ENCODE assay signal across 1 cellular context in genomic region chr20:62374431-62375152, GRCh38.
TF ChIP-seq lines count a peak whose summit lies in the region.

No MANE protein-coding gene starts in this region.

TF ChIP-seq in HepG2, 621 proteins besides CTCF, POLR2A, EP300 and RAD21 (continued from another document):
- TF ChIP-seq ZBTB4 (CRISPR knock-in tag; IDR thresholded peaks at IDR 0.05; ENCODE audit: borderline replicate concordance) (peak; percentile 21; the same call in 1 of the 2 replicates), ZNF552 (CRISPR knock-in tag; IDR thresholded peaks at IDR 0.05; ENCODE audit: borderline replicate concordance) (0 out of 2 replicates have a peak, but pooled peaks have one; percentile 16), ZBTB25 (CRISPR knock-in tag; IDR thresholded peaks at IDR 0.05) (0 out of 2 replicates have a peak, but pooled peaks have one; percentile 26), ZNF619 (CRISPR knock-in tag; IDR thresholded peaks at IDR 0.05) (no peak), ZIK1 (CRISPR knock-in tag; IDR thresholded peaks at IDR 0.05; ENCODE audit: borderline replicate concordance, low read depth) (no peak), ZNF761 (CRISPR knock-in tag; conservative IDR thresholded peaks at IDR 0.05) (no peak), TARDBP (CRISPR knock-in tag; IDR thresholded peaks at IDR 0.05) (no peak), FOXP4 (CRISPR knock-in tag; IDR thresholded peaks at IDR 0.05) (0 out of 2 replicates have a peak, but pooled peaks have one; percentile 16), HIVEP1 (CRISPR knock-in tag; IDR thresholded peaks at IDR 0.05) (no peak), NFYC (CRISPR knock-in tag; IDR thresholded peaks at IDR 0.05) (peak; percentile 22; the same call in 1 of the 2 replicates), ZNF333 (CRISPR knock-in tag; IDR thresholded peaks at IDR 0.05; ENCODE audit: borderline replicate concordance) (0 out of 2 replicates have a peak, but pooled peaks have one; percentile 24), ZSCAN25 (CRISPR knock-in tag; IDR thresholded peaks at IDR 0.05) (peak; percentile 46; the same call in 1 of the 2 replicates), PAX8 (CRISPR knock-in tag; IDR thresholded peaks at IDR 0.05; ENCODE audit: borderline replicate concordance) (no peak), MTF1 (CRISPR knock-in tag; IDR thresholded peaks at IDR 0.05) (peak; percentile 61; the same call in 1 of the 2 replicates), IRF2 (CRISPR knock-in tag; IDR thresholded peaks at IDR 0.05) (0 out of 2 replicates have a peak, but pooled peaks have one; percentile 29), ZNF577 (CRISPR knock-in tag; IDR thresholded peaks at IDR 0.05; ENCODE audit: borderline replicate concordance, low read depth) (no peak), ZNF567 (CRISPR knock-in tag; IDR thresholded peaks at IDR 0.05; ENCODE audit: borderline replicate concordance) (no peak), MEIS1 (CRISPR knock-in tag; IDR thresholded peaks at IDR 0.05; ENCODE audit: borderline replicate concordance) (no peak), ZBTB33 (CRISPR knock-in tag; IDR thresholded peaks at IDR 0.05) (peak; percentile 26; the same call in 1 of the 2 replicates), ZNF572 (CRISPR knock-in tag; IDR thresholded peaks at IDR 0.05) (0 out of 2 replicates have a peak, but pooled peaks have one; percentile 71), FOSL2 (CRISPR knock-in tag; IDR thresholded peaks at IDR 0.05) (no peak), ZNF772 (CRISPR knock-in tag; IDR thresholded peaks at IDR 0.05) (peak; percentile 60; the same call in 1 of the 2 replicates), NFKBIZ (CRISPR knock-in tag; IDR thresholded peaks at IDR 0.05) (no peak), NBN (conservative IDR thresholded peaks at IDR 0.05) (no peak), ZNF468 (CRISPR knock-in tag; IDR thresholded peaks at IDR 0.05) (no peak), HNF1B (CRISPR knock-in tag; IDR thresholded peaks at IDR 0.05) (peak; percentile 61; the same call in 1 of the 2 replicates), MTA1 (CRISPR knock-in tag; IDR thresholded peaks at IDR 0.05; ENCODE audit: borderline replicate concordance) (peak; percentile 65; the same call in 1 of the 2 replicates), TFDP1 (CRISPR knock-in tag; IDR thresholded peaks at IDR 0.05; ENCODE audit: borderline replicate concordance) (peak; percentile 56; the same call in 1 of the 2 replicates), CCAR2 (optimal IDR thresholded peaks at IDR 0.05; ENCODE audit: low read depth, low read length) (no peak), ZSCAN30 (CRISPR knock-in tag; IDR thresholded peaks at IDR 0.05) (no peak), MEIS2 (CRISPR knock-in tag; IDR thresholded peaks at IDR 0.05) (no peak), HES4 (CRISPR knock-in tag; IDR thresholded peaks at IDR 0.05; ENCODE audit: borderline replicate concordance) (0 out of 2 replicates have a peak, but pooled peaks have one; percentile 31), WIZ (CRISPR knock-in tag; IDR thresholded peaks at IDR 0.05) (no peak), NR0B2 (CRISPR knock-in tag; IDR thresholded peaks at IDR 0.05) (peak; percentile 77), PITX1 (CRISPR knock-in tag; IDR thresholded peaks at IDR 0.05) (peak; percentile 4; the same call in 1 of the 2 replicates), ZNF605 (CRISPR knock-in tag; IDR thresholded peaks at IDR 0.05) (no peak), FOXA3 (CRISPR knock-in tag; IDR thresholded peaks at IDR 0.05) (0 out of 2 replicates have a peak, but pooled peaks have one; percentile 23)
